27 cellular contexts compared by ENCODE assay signal in genomic region chr11:111193924-111194490, GRCh38. TPM values are rescaled to one million over a fixed set of nuclear protein-coding genes. Genes with fewer than 3 reads are reported as not detected.
"Had no signal": no experiment of that assay in that cellular context is flagged by ENCODE, and none has a peak within 500 bp of the region (broad histone marks: within the 10 kb centered on the region; RNA-seq: fewer than 3 reads in every experiment).

No MANE protein-coding gene starts in this region.

- H3K4me3 ChIP-seq: colonic mucosa, dorsolateral prefrontal cortex, esophagus squamous epithelium, heart left ventricle, skin epidermis, stomach, uterus had no signal

- H3K79me2 ChIP-seq: parathyroid adenoma had no signal

- H3K36me3 Mint-ChIP-seq: activated naive CD4-positive, alpha-beta T cell treated with anti-CD3 and anti-CD28 coated beads, Interleukin-2, amount 50 U/mL, for 72 hours; stimulated activated effector memory CD8-positive, alpha-beta T cell treated with anti-CD3 and anti-CD28 coated beads, Interleukin-12 subunit alpha, Interleukin-12 subunit beta, amount 100 ng/mL, for 72 hours had no signal

- H3K27me3 ChIP-seq: brain microvascular endothelial cell, colonic mucosa, esophagus squamous epithelium, heart left ventricle, stomach, uterus had no signal

- H3K27ac Mint-ChIP-seq: activated naive CD4-positive, alpha-beta T cell treated with anti-CD3 and anti-CD28 coated beads, Interleukin-2, amount 50 U/mL, for 72 hours; nephron progenitor cell; stimulated activated effector memory CD8-positive, alpha-beta T cell treated with anti-CD3 and anti-CD28 coated beads, Interleukin-12 subunit alpha, Interleukin-12 subunit beta, amount 100 ng/mL, for 72 hours had no signal

- H3K9ac ChIP-seq: parathyroid adenoma had no signal

- H3K9me3 ChIP-seq: colonic mucosa, esophagus squamous epithelium, uterus had no signal

- H3K4me1 ChIP-seq: colonic mucosa, esophagus squamous epithelium, heart left ventricle, parathyroid adenoma, stomach, uterus had no signal

- ATAC-seq: activated naive CD4-positive, alpha-beta T cell treated with anti-CD3 and anti-CD28 coated beads, Interleukin-2, amount 50 U/mL, for 72 hours; heart left ventricle; left colon; right cardiac atrium had no signal

- H3K27ac ChIP-seq: brain microvascular endothelial cell, colonic mucosa, dorsolateral prefrontal cortex, esophagus squamous epithelium, heart left ventricle, parathyroid adenoma, skin epidermis, stomach, uterus had no signal

- H2AFZ ChIP-seq: parathyroid adenoma had no signal

- H3K4me1 Mint-ChIP-seq: nephron progenitor cell; stimulated activated effector memory CD8-positive, alpha-beta T cell treated with anti-CD3 and anti-CD28 coated beads, Interleukin-12 subunit alpha, Interleukin-12 subunit beta, amount 100 ng/mL, for 72 hours had no signal

- H3K9me3 Mint-ChIP-seq: activated naive CD4-positive, alpha-beta T cell treated with anti-CD3 and anti-CD28 coated beads, Interleukin-2, amount 50 U/mL, for 72 hours; stimulated activated effector memory CD8-positive, alpha-beta T cell treated with anti-CD3 and anti-CD28 coated beads, Interleukin-12 subunit alpha, Interleukin-12 subunit beta, amount 100 ng/mL, for 72 hours had no signal

- DNase-seq: activated CD4-positive, alpha-beta T cell treated with anti-CD3 and anti-CD28 coated beads for 1 hour; activated CD4-positive, alpha-beta T cell treated with anti-CD3 and anti-CD28 coated beads, Interleukin-2, amount 50 U/mL, for 1 hour; activated gamma-delta T cell treated with Interleukin-2 at 50 U/mL for 16 hours; activated T-cell treated with anti-CD3 and anti-CD28 coated beads, Interleukin-2, amount 50 U/mL, for 1 hour; aorta; brain microvascular endothelial cell; colonic mucosa; dorsolateral prefrontal cortex; esophagus squamous epithelium; heart left ventricle; islet precursor cell; left colon; mesenchymal stem cell; nephron progenitor cell; right cardiac atrium; stimulated activated CD4-positive, alpha-beta T cell treated with anti-CD3 and anti-CD28 coated beads, Interleukin-2, amount 100 ng/mL, for 24 hours; stomach; trophoblast cell; uterus had no signal

- H3K36me3 ChIP-seq: brain microvascular endothelial cell, colonic mucosa, esophagus squamous epithelium, heart left ventricle, stomach, uterus had no signal

- H3K4me3 Mint-ChIP-seq: nephron progenitor cell; stimulated activated effector memory CD8-positive, alpha-beta T cell treated with anti-CD3 and anti-CD28 coated beads, Interleukin-12 subunit alpha, Interleukin-12 subunit beta, amount 100 ng/mL, for 72 hours had no signal

RNA-seq across cellular contexts. Expression of gene POU2AF2, which starts 51.5 kb away (rescaled TPM):
- total RNA-seq: activated naive CD4-positive, alpha-beta T cell treated with anti-CD3 and anti-CD28 coated beads, Interleukin-2, amount 50 U/mL, for 72 hours; aorta; dorsolateral prefrontal cortex; esophagus squamous epithelium; heart left ventricle; lower leg skin; mononuclear cell; pulmonary artery endothelial cell; right cardiac atrium; stomach; temporal lobe; uterus had no signal
- polyA plus RNA-seq: aorta, heart left ventricle, right cardiac atrium had no signal
